In the genomic region with DNA sequence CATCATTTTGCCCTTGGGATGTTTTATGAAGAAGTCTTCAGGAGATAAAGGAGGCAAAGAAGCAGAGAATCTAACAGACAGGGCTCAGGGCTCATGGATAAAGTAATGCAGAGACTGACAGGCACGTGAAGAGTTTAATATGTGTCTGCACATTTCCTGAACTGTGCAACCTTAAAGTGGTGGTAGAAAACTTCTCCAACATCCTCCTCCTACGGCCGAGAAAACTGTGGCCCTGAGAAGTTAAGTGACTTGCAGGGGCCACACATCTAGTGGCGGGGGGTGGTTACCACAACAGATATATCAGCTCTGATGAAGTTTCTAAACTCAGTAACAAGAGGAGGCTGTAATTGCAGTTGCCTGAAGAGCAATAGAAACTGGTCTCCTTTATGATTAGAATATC, we compare ENCODE assay signal across 20 cellular contexts.
"Had no signal": no experiment of that assay in that cellular context is flagged by ENCODE, and none has a peak within 500 bp of the region (broad histone marks: within the 10 kb centered on the region; RNA-seq: fewer than 3 reads in every experiment).

No MANE protein-coding gene starts in this region.

- H3K27me3 Mint-ChIP-seq: activated B cell treated with CpG ODN at 0.5 μM for 24 hours; activated CD4-positive, alpha-beta T cell treated with anti-CD3 and anti-CD28 coated beads for 36 hours; stimulated activated naive B cell treated with anti-CD40 and anti-IgM and Interleukin-4, amounts not matched to agents 10 μg/mL and 1 μg/mL and 100 μg/mL, for 72 hours had no signal

- H3K4me1 ChIP-seq: lower lobe of right lung, upper lobe of left lung had no signal

- H3K36me3 Mint-ChIP-seq: activated naive CD4-positive, alpha-beta T cell treated with anti-CD3 and anti-CD28 coated beads, Interleukin-2, amount 10 ng/mL, durations not matched to agents 7 days and 5 days; naive B cell had no signal

- H3K4me1 Mint-ChIP-seq: activated CD4-positive, alpha-beta T cell treated with anti-CD3 and anti-CD28 coated beads for 36 hours; T-helper 17 cell had no signal

- DNase-seq: activated B cell treated with CpG ODN at 0.5 μM for 24 hours; activated CD4-positive, alpha-beta T cell treated with anti-CD3 and anti-CD28 coated beads for 36 hours; activated CD4-positive, alpha-beta T cell treated with anti-CD3 and anti-CD28 coated beads, Interleukin-2, amount 50 U/mL, for 4 hours; activated effector memory CD4-positive, alpha-beta T cell treated with anti-CD3 and anti-CD28 coated beads, Interleukin-2, amount 50 U/mL, for 16 hours; activated naive CD4-positive, alpha-beta T cell treated with anti-CD3 and anti-CD28 coated beads, Interleukin-2, amount 10 ng/mL, durations not matched to agents 7 days and 5 days; cortex of kidney; foreskin fibroblast; heart right ventricle; kidney; lower lobe of right lung; naive B cell; occipital lobe; small intestine; stimulated activated CD4-positive, alpha-beta T cell treated with anti-CD3 and anti-CD28 coated beads, Interleukin-2, amount 100 ng/mL, for 24 hours; T-helper 17 cell; upper lobe of left lung had no signal

- ATAC-seq: activated CD4-positive, alpha-beta T cell treated with anti-CD3 and anti-CD28 coated beads for 36 hours; left lobe of liver; lower lobe of right lung; sciatic nerve; T-helper 17 cell had no signal

- H3K27me3 ChIP-seq: heart right ventricle, upper lobe of left lung had no signal

- H3K27ac Mint-ChIP-seq: activated CD4-positive, alpha-beta T cell treated with anti-CD3 and anti-CD28 coated beads for 36 hours; activated naive CD4-positive, alpha-beta T cell treated with anti-CD3 and anti-CD28 coated beads, Interleukin-2, amount 10 ng/mL, durations not matched to agents 7 days and 5 days; stimulated activated naive B cell treated with anti-CD40 and anti-IgM and Interleukin-4, amounts not matched to agents 10 μg/mL and 1 μg/mL and 100 μg/mL, for 72 hours; T-helper 17 cell had no signal

- H3K4me3 ChIP-seq: heart right ventricle, lower lobe of right lung, thoracic aorta, upper lobe of left lung had no signal

- H3K9me3 ChIP-seq: heart right ventricle, lower lobe of right lung, thoracic aorta, upper lobe of left lung had no signal

- H3K9me3 Mint-ChIP-seq: activated B cell treated with CpG ODN at 0.5 μM for 24 hours; activated naive CD4-positive, alpha-beta T cell treated with anti-CD3 and anti-CD28 coated beads, Interleukin-2, amount 10 ng/mL, durations not matched to agents 7 days and 5 days; naive B cell; stimulated activated naive B cell treated with anti-CD40 and anti-IgM and Interleukin-4, amounts not matched to agents 10 μg/mL and 1 μg/mL and 100 μg/mL, for 72 hours had no signal

- H3K4me3 Mint-ChIP-seq: activated CD4-positive, alpha-beta T cell treated with anti-CD3 and anti-CD28 coated beads for 36 hours; activated naive CD4-positive, alpha-beta T cell treated with anti-CD3 and anti-CD28 coated beads, Interleukin-2, amount 10 ng/mL, durations not matched to agents 7 days and 5 days; stimulated activated naive B cell treated with anti-CD40 and anti-IgM and Interleukin-4, amounts not matched to agents 10 μg/mL and 1 μg/mL and 100 μg/mL, for 72 hours; T-helper 17 cell had no signal

- H3K36me3 ChIP-seq: lower lobe of right lung, thoracic aorta, upper lobe of left lung had no signal

- H3K27ac ChIP-seq: heart right ventricle, lower lobe of right lung, thoracic aorta, upper lobe of left lung had no signal
